In genomic region chr20:46666818-46667515, GRCh38 we compare ENCODE assay signal across 1 cellular context.
TF ChIP-seq lines count a peak whose summit lies in the region.

No MANE protein-coding gene starts in this region.

TF ChIP-seq in HepG2, 621 proteins besides CTCF, POLR2A, EP300 and RAD21 (continued from another document and continues in another):
- TF ChIP-seq UBTF (CRISPR knock-in tag; IDR thresholded peaks at IDR 0.05) (peak; percentile 59; the same call in 1 of the 2 replicates), NCOA1 (CRISPR knock-in tag; IDR thresholded peaks at IDR 0.05) (peak; percentile 99), SNRNP70 (IDR thresholded peaks at IDR 0.05; ENCODE audit: low read depth, low read length) (no peak), NR2F2 (IDR thresholded peaks at IDR 0.05; ENCODE audit: borderline replicate concordance, low read depth) (peak; percentile 100), RFX3 (CRISPR knock-in tag; IDR thresholded peaks at IDR 0.05) (peak; percentile 62), ZNF550 (CRISPR knock-in tag; IDR thresholded peaks at IDR 0.05; ENCODE audit: borderline replicate concordance) (0 out of 2 replicates have a peak, but pooled peaks have one; percentile 3), FOXK2 (IDR thresholded peaks at IDR 0.05) (peak; percentile 95), HOXA7 (CRISPR knock-in tag; IDR thresholded peaks at IDR 0.05) (no peak), MBD4 (IDR thresholded peaks at IDR 0.05; ENCODE audit: borderline replicate concordance, low read length) (peak; percentile 97), POLR2AphosphoS2 (IDR thresholded peaks at IDR 0.05; ENCODE audit: low read depth, low read length) (no peak), HOXA9 (CRISPR knock-in tag; IDR thresholded peaks at IDR 0.05; ENCODE audit: borderline replicate concordance) (no peak), POLR2G (IDR thresholded peaks at IDR 0.05; ENCODE audit: low read depth, low read length) (no peak), ZNF143 (CRISPR knock-in tag; IDR thresholded peaks at IDR 0.05) (peak; percentile 78), MTF1 (CRISPR knock-in tag; IDR thresholded peaks at IDR 0.05) (peak; percentile 76; the same call in 1 of the 2 replicates), STAT5B (CRISPR knock-in tag; IDR thresholded peaks at IDR 0.05) (peak; percentile 88; the same call in 1 of the 2 replicates), ZNF329 (CRISPR knock-in tag; IDR thresholded peaks at IDR 0.05; ENCODE audit: low read depth) (no peak), ZNF629 (CRISPR knock-in tag; conservative IDR thresholded peaks at IDR 0.05) (peak; percentile 96), JDP2 (CRISPR knock-in tag; IDR thresholded peaks at IDR 0.05; ENCODE audit: borderline replicate concordance) (peak; percentile 94; the same call in 1 of the 2 replicates), HHEX (CRISPR knock-in tag; IDR thresholded peaks at IDR 0.05) (peak; percentile 96), MLX (CRISPR knock-in tag; IDR thresholded peaks at IDR 0.05) (peak; percentile 98), KDM5A (IDR thresholded peaks at IDR 0.05; ENCODE audit: borderline replicate concordance, low read length) (peak; percentile 20; the same call in 1 of the 2 replicates), GMEB2 (CRISPR knock-in tag; IDR thresholded peaks at IDR 0.05; ENCODE audit: low read depth) (peak; percentile 71; the same call in 1 of the 2 replicates), TRAFD1 (CRISPR knock-in tag; IDR thresholded peaks at IDR 0.05; ENCODE audit: borderline replicate concordance) (0 out of 2 replicates have a peak, but pooled peaks have one; percentile 68), JUN (CRISPR knock-in tag; IDR thresholded peaks at IDR 0.05) (peak; percentile 97), TEAD2 (CRISPR knock-in tag; IDR thresholded peaks at IDR 0.05) (no peak), ZBTB7B (CRISPR knock-in tag; IDR thresholded peaks at IDR 0.05) (peak; percentile 100), NFE2L2 (IDR thresholded peaks at IDR 0.05; ENCODE audit: low read length) (peak; percentile 5; the same call in 1 of the 2 replicates), ZBED4 (CRISPR knock-in tag; IDR thresholded peaks at IDR 0.05; ENCODE audit: borderline replicate concordance) (peak; percentile 100), ZNF354B (CRISPR knock-in tag; IDR thresholded peaks at IDR 0.05) (peak; percentile 76; the same call in 1 of the 2 replicates), ZFP90 (CRISPR knock-in tag; IDR thresholded peaks at IDR 0.05; ENCODE audit: borderline replicate concordance) (peak; percentile 99), CC2D1A (CRISPR knock-in tag; IDR thresholded peaks at IDR 0.05) (no peak; the same call in 1 of the 2 replicates), MLXIP (CRISPR knock-in tag; IDR thresholded peaks at IDR 0.05; ENCODE audit: borderline replicate concordance) (peak; percentile 92; the same call in 1 of the 2 replicates), ZNF331 (CRISPR knock-in tag; IDR thresholded peaks at IDR 0.05) (peak; percentile 100), SMC3 (IDR thresholded peaks at IDR 0.05; ENCODE audit: low read length) (peak; percentile 83), NR0B2 (CRISPR knock-in tag; IDR thresholded peaks at IDR 0.05) (peak; percentile 49; the same call in 1 of the 2 replicates), SYNCRIP (IDR thresholded peaks at IDR 0.05; ENCODE audit: insufficient read depth, low read depth, low read length) (no peak), ATF1 (CRISPR knock-in tag; IDR thresholded peaks at IDR 0.05) (peak; percentile 92), SRSF9 (IDR thresholded peaks at IDR 0.05; ENCODE audit: borderline replicate concordance, insufficient read depth, low read depth, low read length, poor library complexity, severe bottlenecking) (no peak), MZF1 (CRISPR knock-in tag; IDR thresholded peaks at IDR 0.05; ENCODE audit: borderline replicate concordance) (no peak), MYNN (CRISPR knock-in tag; IDR thresholded peaks at IDR 0.05; ENCODE audit: low read depth) (peak; percentile 92; the same call in 1 of the 2 replicates), CCDC6 (CRISPR knock-in tag; IDR thresholded peaks at IDR 0.05) (peak; percentile 98), FOXJ3 (CRISPR knock-in tag; IDR thresholded peaks at IDR 0.05; ENCODE audit: borderline replicate concordance) (peak; percentile 100), PRDM15 (CRISPR knock-in tag; IDR thresholded peaks at IDR 0.05) (peak; percentile 84), SOX6 (IDR thresholded peaks at IDR 0.05) (no peak), SOX6 (CRISPR knock-in tag; IDR thresholded peaks at IDR 0.05) (peak; percentile 100)
